ENCODE assay signal across 15 cellular contexts in genomic region chr1:210129759-210130158, GRCh38.
DNase-seq lines count a peak whose midpoint lies in the region; ATAC-seq and TF ChIP-seq lines count a peak whose summit lies in the region.
"Had no signal": no experiment of that assay in that cellular context is flagged by ENCODE, and none has a peak within 500 bp of the region (broad histone marks: within the 10 kb centered on the region; RNA-seq: fewer than 3 reads in every experiment).

No MANE protein-coding gene starts in this region.

- no peak overlapping the region for H2BK15ac ChIP-seq in neuronal stem cell (ENCODE audit: low read length)

- H3K9me3 ChIP-seq in mammary epithelial cell (replicated peaks; ENCODE audit: insufficient read depth, low read length) (no peaks in the 10 kb centered on the region), neuronal stem cell (replicated peaks in 1 of 2; ENCODE audit: control insufficient read depth in 2 of 2, insufficient read depth in 1 of 2, low read depth in 1 of 2, low read length in 2 of 2) (no peaks in the 10 kb centered on the region)
- H3K9me3 ChIP-seq: right lobe of liver, suprapubic skin had no signal

- no peak overlapping the region for H4K91ac ChIP-seq in neuronal stem cell (ENCODE audit: low read depth, low read length, poor library complexity)

- dilution Hi-C loops in mammary epithelial cell (cut with HindIII; ENCODE audit: low sequenced_read_pairs) = no loop called here

- no peak overlapping the region for H3K18ac ChIP-seq in neuronal stem cell (ENCODE audit: low read length)

- no peak overlapping the region for H3K9ac ChIP-seq in mammary epithelial cell (ENCODE audit: insufficient read depth, low read length)
- H3K9ac ChIP-seq in neuronal stem cell (ENCODE audit: low read depth, low read length, poor library complexity) = no peak overlapping the region
- H3K9ac ChIP-seq: KMS-11 had no signal

- H3K4me1 ChIP-seq in mammary epithelial cell (ENCODE audit: insufficient read depth, low read length) (no peaks in the 10 kb centered on the region), neuronal stem cell (ENCODE audit: control insufficient read depth in 2 of 2, insufficient read depth in 1 of 2, low read depth in 1 of 2, low read length in 2 of 2) (no peaks in the 10 kb centered on the region)
- H3K4me1 ChIP-seq: right lobe of liver, suprapubic skin had no signal

- H3K4me2 ChIP-seq in mammary epithelial cell (ENCODE audit: insufficient read depth, low read depth, low read length) (no peak overlapping the region), neuronal stem cell (ENCODE audit: insufficient read depth, low read length, poor library complexity, severe bottlenecking) (no peak overlapping the region)
- H3K4me2 ChIP-seq: KMS-11 had no signal

- no peaks in the 10 kb centered on the region for H3K36me3 ChIP-seq in mammary epithelial cell (ENCODE audit: insufficient read depth, low read length)
- no peaks in the 10 kb centered on the region for H3K36me3 ChIP-seq in neuronal stem cell (replicated peaks in 1 of 2; ENCODE audit: control insufficient read depth in 2 of 2, insufficient read depth in 2 of 2, low read length in 2 of 2)
- H3K36me3 ChIP-seq: right lobe of liver, suprapubic skin had no signal

- DNase-seq in mammary epithelial cell (peak; percentile 14), NCI-H345 (lab: John Stamatoyannopoulos, UW) (no peak), NCI-H510A (lab: John Stamatoyannopoulos, UW) (no peak), neuronal stem cell (ENCODE audit: low spot score) (no peak)
- DNase-seq: CD4-positive, CD25-positive, alpha-beta regulatory T cell; GF-D8; glutamatergic neuron; naive B cell; NK-92 treated with Interleukin-12 subunit alpha and Interleukin-12 subunit beta, amount 100 ng/mL, for 24 hours; right lobe of liver had no signal

- H3K4me3 ChIP-seq in mammary epithelial cell (replicated peaks in 1 of 3; ENCODE audit: insufficient read depth in 1 of 3, low read depth in 2 of 3, low read length in 3 of 3) (no peak overlapping the region), neuronal stem cell (ENCODE audit: low read length in 2 of 2) (no peak overlapping the region)
- H3K4me3 ChIP-seq: right lobe of liver, suprapubic skin had no signal

- H3K14ac ChIP-seq in neuronal stem cell (ENCODE audit: low read length) = no peak overlapping the region

- H2BK5ac ChIP-seq in neuronal stem cell (ENCODE audit: low read length) = no peak overlapping the region

- in situ Hi-C loops in mammary epithelial cell (cut with MboI; ENCODE audit: low sequenced_read_pairs in 2 of 2) = loop anchor here in 1 of 2 donors (25.0 kb wide), 1 partner anchor 183 kb away; no protein-coding TSS in a partner anchor

- ATAC-seq in GM18870 (IDR thresholded peaks at IDR 0.05; ENCODE audit: unreplicated experiment) = peak; percentile 92
- ATAC-seq in GM21515 (IDR thresholded peaks at IDR 0.05; ENCODE audit: unreplicated experiment) = peak; percentile 70
- ATAC-seq in HG03097 (IDR thresholded peaks at IDR 0.05; ENCODE audit: low FRiP score, unreplicated experiment) = peak; percentile 58
- ATAC-seq: right lobe of liver had no signal

- H3K79me1 ChIP-seq in neuronal stem cell (ENCODE audit: low read depth, low read length) = no peaks in the 10 kb centered on the region

- H2BK12ac ChIP-seq in neuronal stem cell (ENCODE audit: low read length) = no peak overlapping the region

- no peaks in the 10 kb centered on the region for H3K79me2 ChIP-seq in mammary epithelial cell (ENCODE audit: insufficient read depth, low read length)

- CTCF ChIA-PET in mammary epithelial cell (lab: Charles Lee; ENCODE audit: low non-redundant PET) = no interaction called here

- WGBS in mammary epithelial cell (ENCODE audit: low coverage, missing lambda C conversion rate) = 0% methylated on average over 2 of the region's 2 CpGs
- WGBS in neuronal stem cell (ENCODE audit: extremely low coverage in 2 of 2, insufficient read length in 2 of 2, insufficient replicate concordance in 1 of 2), 2 donors = no CpG with 5 or more reads among the region's 2 CpGs

- H3K23ac ChIP-seq in neuronal stem cell (ENCODE audit: low read depth, low read length, poor library complexity) = no peak overlapping the region

- no peak overlapping the region for H2AK5ac ChIP-seq in neuronal stem cell (ENCODE audit: low read depth, low read length)

- TF ChIP-seq CTCF in mammary epithelial cell (conservative IDR thresholded peaks at IDR 0.05 in 1 of 2, IDR thresholded peaks at IDR 0.05 in 1 of 2; ENCODE audit: extremely low read depth in 1 of 2, insufficient read depth in 1 of 2, low read depth in 1 of 2, low read length in 2 of 2) = no peak

- no peak overlapping the region for H2BK120ac ChIP-seq in neuronal stem cell (ENCODE audit: low read depth, low read length)

- intact Hi-C loops in mammary epithelial cell (cut with micrococcal nuclease) = no loop called here

- no peaks in the 10 kb centered on the region for H4K20me1 ChIP-seq in mammary epithelial cell (ENCODE audit: insufficient read depth, low read length)

- no peak overlapping the region for H3K27ac ChIP-seq in mammary epithelial cell (ENCODE audit: insufficient read depth, low read depth, low read length)
- no peak overlapping the region for H3K27ac ChIP-seq in neuronal stem cell (replicated peaks; ENCODE audit: low read length)
- H3K27ac ChIP-seq: KMS-11, right lobe of liver, suprapubic skin had no signal

- no peak overlapping the region for H4K8ac ChIP-seq in neuronal stem cell (ENCODE audit: low read depth, low read length)

- H3K27me3 ChIP-seq in mammary epithelial cell (ENCODE audit: insufficient read depth, low read length) = no peaks in the 10 kb centered on the region
- H3K27me3 ChIP-seq in neuronal stem cell (ENCODE audit: control insufficient read depth in 3 of 3, insufficient read depth in 3 of 3, low read depth in 1 of 3, low read length in 3 of 3) = no peaks in the 10 kb centered on the region
- H3K27me3 ChIP-seq: right lobe of liver had no signal

- BruUV-seq in mammary epithelial cell (replicated peaks; lab: Mats Ljungman, UMichigan) = no TSS peak

- no peak overlapping the region for H2AFZ ChIP-seq in mammary epithelial cell (ENCODE audit: low read depth, low read length)
- no peak overlapping the region for H2AFZ ChIP-seq in neuronal stem cell (ENCODE audit: low read length)

- no peak overlapping the region for H3K4ac ChIP-seq in neuronal stem cell (ENCODE audit: low read length)
